In the genomic region with DNA sequence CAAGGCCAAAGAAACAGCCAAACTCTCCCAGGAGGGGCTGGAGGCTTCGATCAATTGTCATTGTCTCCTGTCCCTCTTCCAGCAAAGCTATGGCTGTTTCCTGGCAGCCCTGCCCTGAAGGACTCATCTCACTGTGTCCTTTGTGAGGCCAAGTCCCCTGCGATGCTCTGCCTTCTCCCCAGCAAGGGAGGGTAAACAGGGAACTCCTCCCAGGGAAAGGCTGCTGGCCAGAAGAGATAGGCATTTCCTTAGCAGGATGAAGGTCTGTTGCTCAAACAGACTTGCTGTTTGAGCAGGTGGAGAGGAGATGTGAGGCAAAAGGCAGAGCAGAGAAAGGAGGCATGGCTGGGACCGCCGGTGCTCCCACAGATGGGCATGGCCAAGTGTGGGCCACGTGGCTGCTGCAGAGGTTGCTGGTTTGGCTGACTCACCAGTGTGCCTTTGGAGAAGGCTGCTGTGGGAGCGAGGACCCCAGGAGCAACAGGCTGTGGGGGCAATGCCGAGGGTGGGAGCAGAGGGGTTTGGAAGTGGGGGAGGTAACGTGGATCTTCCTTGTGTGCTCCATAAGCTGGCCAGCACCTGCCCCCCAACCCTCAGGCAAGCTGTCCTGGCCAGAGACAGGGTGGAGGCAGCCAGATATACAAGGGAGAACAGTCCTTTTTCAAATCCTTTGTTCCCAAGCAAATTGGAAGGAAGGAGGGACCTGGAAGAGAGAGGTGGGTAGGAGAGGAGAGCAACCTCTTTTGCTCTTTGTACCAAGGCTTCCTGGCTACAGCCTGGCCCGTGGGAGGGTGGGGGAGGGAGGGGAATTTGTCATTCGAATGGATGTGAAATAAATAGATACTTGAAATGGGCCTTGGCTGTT, we compare ENCODE assay signal across 1 cellular context.
TF ChIP-seq lines count a peak whose summit lies in the region.

No MANE protein-coding gene starts in this region.

TF ChIP-seq in WTC11, 78 proteins besides CTCF, POLR2A, EP300 and RAD21 (continued from another document and continues in another):
- TF ChIP-seq ZMAT4 (CRISPR knock-in tag; IDR thresholded peaks at IDR 0.05) (no peak), ERG (CRISPR knock-in tag; IDR thresholded peaks at IDR 0.05) (no peak), NFE2L1 (CRISPR knock-in tag; IDR thresholded peaks at IDR 0.05) (no peak), TEAD1 (CRISPR knock-in tag; IDR thresholded peaks at IDR 0.05) (no peak), SOX15 (CRISPR knock-in tag; IDR thresholded peaks at IDR 0.05) (no peak), ZNF121 (CRISPR knock-in tag; IDR thresholded peaks at IDR 0.05) (peak; percentile 17; the same call in 1 of the 2 replicates), IRF1 (CRISPR knock-in tag; IDR thresholded peaks at IDR 0.05) (no peak), NR2C2 (CRISPR knock-in tag; IDR thresholded peaks at IDR 0.05) (no peak), FOXP1 (CRISPR knock-in tag; IDR thresholded peaks at IDR 0.05; ENCODE audit: borderline replicate concordance) (peak; percentile 41; the same call in 1 of the 2 replicates), CREB1 (CRISPR knock-in tag; IDR thresholded peaks at IDR 0.05) (no peak), PRDM15 (CRISPR knock-in tag; IDR thresholded peaks at IDR 0.05) (no peak), ZNF423 (CRISPR knock-in tag; IDR thresholded peaks at IDR 0.05) (no peak), JUN (CRISPR knock-in tag; IDR thresholded peaks at IDR 0.05) (no peak), MYBL2 (CRISPR knock-in tag; IDR thresholded peaks at IDR 0.05) (no peak), MXD4 (CRISPR knock-in tag; IDR thresholded peaks at IDR 0.05; ENCODE audit: borderline replicate concordance) (no peak), MLX (CRISPR knock-in tag; IDR thresholded peaks at IDR 0.05) (no peak), FOXK1 (CRISPR knock-in tag; IDR thresholded peaks at IDR 0.05) (peak; percentile 25; the same call in 1 of the 2 replicates), EMX1 (CRISPR knock-in tag; IDR thresholded peaks at IDR 0.05) (no peak), GTF2I (CRISPR knock-in tag; conservative IDR thresholded peaks at IDR 0.05) (no peak), ELF4 (CRISPR knock-in tag; IDR thresholded peaks at IDR 0.05; ENCODE audit: low read depth) (no peak), HMGA2 (CRISPR knock-in tag; IDR thresholded peaks at IDR 0.05) (no peak), USF1 (CRISPR knock-in tag; IDR thresholded peaks at IDR 0.05) (0 out of 2 replicates have a peak, but pooled peaks have one; percentile 20), ATF1 (CRISPR knock-in tag; IDR thresholded peaks at IDR 0.05) (no peak), ZNF532 (CRISPR knock-in tag; IDR thresholded peaks at IDR 0.05; ENCODE audit: borderline replicate concordance) (no peak)
- TF ChIP-seq, protein P1, sequence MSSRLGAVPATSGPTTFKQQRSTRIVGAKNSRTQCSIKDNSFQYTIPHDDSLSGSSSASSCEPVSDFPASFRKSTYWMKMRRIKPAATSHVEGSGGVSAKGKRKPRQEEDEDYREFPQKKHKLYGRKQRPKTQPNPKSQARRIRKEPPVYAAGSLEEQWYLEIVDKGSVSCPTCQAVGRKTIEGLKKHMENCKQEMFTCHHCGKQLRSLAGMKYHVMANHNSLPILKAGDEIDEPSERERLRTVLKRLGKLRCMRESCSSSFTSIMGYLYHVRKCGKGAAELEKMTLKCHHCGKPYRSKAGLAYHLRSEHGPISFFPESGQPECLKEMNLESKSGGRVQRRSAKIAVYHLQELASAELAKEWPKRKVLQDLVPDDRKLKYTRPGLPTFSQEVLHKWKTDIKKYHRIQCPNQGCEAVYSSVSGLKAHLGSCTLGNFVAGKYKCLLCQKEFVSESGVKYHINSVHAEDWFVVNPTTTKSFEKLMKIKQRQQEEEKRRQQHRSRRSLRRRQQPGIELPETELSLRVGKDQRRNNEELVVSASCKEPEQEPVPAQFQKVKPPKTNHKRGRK (CRISPR knock-in tag; IDR thresholded peaks at IDR 0.05; ENCODE audit: borderline replicate concordance): no peak
- TF ChIP-seq, protein P2, sequence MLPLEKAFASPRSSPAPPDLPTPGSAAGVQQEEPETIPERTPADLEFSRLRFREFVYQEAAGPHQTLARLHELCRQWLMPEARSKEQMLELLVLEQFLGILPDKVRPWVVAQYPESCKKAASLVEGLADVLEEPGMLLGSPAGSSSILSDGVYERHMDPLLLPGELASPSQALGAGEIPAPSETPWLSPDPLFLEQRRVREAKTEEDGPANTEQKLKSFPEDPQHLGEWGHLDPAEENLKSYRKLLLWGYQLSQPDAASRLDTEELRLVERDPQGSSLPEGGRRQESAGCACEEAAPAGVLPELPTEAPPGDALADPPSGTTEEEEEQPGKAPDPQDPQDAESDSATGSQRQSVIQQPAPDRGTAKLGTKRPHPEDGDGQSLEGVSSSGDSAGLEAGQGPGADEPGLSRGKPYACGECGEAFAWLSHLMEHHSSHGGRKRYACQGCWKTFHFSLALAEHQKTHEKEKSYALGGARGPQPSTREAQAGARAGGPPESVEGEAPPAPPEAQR (CRISPR knock-in tag; IDR thresholded peaks at IDR 0.05): no peak
- TF ChIP-seq, protein P3, sequence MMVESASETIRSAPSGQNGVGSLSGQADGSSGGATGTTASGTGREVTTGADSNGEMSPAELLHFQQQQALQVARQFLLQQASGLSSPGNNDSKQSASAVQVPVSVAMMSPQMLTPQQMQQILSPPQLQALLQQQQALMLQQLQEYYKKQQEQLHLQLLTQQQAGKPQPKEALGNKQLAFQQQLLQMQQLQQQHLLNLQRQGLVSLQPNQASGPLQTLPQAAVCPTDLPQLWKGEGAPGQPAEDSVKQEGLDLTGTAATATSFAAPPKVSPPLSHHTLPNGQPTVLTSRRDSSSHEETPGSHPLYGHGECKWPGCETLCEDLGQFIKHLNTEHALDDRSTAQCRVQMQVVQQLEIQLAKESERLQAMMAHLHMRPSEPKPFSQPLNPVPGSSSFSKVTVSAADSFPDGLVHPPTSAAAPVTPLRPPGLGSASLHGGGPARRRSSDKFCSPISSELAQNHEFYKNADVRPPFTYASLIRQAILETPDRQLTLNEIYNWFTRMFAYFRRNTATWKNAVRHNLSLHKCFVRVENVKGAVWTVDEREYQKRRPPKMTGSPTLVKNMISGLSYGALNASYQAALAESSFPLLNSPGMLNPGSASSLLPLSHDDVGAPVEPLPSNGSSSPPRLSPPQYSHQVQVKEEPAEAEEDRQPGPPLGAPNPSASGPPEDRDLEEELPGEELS (CRISPR knock-in tag; IDR thresholded peaks at IDR 0.05): no peak
- TF ChIP-seq, protein P4, sequence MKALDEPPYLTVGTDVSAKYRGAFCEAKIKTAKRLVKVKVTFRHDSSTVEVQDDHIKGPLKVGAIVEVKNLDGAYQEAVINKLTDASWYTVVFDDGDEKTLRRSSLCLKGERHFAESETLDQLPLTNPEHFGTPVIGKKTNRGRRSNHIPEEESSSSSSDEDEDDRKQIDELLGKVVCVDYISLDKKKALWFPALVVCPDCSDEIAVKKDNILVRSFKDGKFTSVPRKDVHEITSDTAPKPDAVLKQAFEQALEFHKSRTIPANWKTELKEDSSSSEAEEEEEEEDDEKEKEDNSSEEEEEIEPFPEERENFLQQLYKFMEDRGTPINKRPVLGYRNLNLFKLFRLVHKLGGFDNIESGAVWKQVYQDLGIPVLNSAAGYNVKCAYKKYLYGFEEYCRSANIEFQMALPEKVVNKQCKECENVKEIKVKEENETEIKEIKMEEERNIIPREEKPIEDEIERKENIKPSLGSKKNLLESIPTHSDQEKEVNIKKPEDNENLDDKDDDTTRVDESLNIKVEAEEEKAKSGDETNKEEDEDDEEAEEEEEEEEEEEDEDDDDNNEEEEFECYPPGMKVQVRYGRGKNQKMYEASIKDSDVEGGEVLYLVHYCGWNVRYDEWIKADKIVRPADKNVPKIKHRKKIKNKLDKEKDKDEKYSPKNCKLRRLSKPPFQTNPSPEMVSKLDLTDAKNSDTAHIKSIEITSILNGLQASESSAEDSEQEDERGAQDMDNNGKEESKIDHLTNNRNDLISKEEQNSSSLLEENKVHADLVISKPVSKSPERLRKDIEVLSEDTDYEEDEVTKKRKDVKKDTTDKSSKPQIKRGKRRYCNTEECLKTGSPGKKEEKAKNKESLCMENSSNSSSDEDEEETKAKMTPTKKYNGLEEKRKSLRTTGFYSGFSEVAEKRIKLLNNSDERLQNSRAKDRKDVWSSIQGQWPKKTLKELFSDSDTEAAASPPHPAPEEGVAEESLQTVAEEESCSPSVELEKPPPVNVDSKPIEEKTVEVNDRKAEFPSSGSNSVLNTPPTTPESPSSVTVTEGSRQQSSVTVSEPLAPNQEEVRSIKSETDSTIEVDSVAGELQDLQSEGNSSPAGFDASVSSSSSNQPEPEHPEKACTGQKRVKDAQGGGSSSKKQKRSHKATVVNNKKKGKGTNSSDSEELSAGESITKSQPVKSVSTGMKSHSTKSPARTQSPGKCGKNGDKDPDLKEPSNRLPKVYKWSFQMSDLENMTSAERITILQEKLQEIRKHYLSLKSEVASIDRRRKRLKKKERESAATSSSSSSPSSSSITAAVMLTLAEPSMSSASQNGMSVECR (CRISPR knock-in tag; IDR thresholded peaks at IDR 0.05; ENCODE audit: borderline replicate concordance): no peak
